ENCODE assay signal across 3 cellular contexts in genomic region chr11:90912631-90913030, GRCh38.
"Had no signal": no experiment of that assay in that cellular context is flagged by ENCODE, and none has a peak within 500 bp of the region (broad histone marks: within the 10 kb centered on the region; RNA-seq: fewer than 3 reads in every experiment).

No MANE protein-coding gene starts in this region.

- H3K4me3 ChIP-seq: GM12878 had no signal

- DNase-seq: GDM1, GF-D8 had no signal
